ENCODE assay signal across 28 cellular contexts in the genomic region with DNA sequence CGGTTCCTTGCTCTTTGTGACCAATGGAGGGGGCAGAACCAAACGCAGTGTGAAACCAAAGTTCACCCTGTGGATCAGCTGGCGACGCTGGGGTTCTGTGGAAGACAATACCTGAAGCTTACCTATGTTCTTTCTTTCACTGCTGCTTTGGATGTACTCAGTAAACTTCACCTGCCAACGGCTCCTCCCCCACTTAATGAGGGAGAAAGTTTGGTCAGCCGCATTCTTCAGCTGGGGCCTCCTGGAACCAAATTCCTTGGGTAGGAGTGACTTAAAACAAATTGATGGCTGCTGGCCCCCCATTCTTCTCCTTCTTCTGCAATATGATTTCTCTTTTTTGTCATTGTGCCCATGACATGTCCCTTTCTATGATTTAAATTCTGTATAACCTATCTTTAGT.
"Had no signal": no experiment of that assay in that cellular context is flagged by ENCODE, and none has a peak within 500 bp of the region (broad histone marks: within the 10 kb centered on the region; RNA-seq: fewer than 3 reads in every experiment).

No MANE protein-coding gene starts in this region.

- H2AFZ ChIP-seq: parathyroid adenoma had no signal

- H3K27ac ChIP-seq: breast epithelium, epithelial cell of prostate, esophagus squamous epithelium, parathyroid adenoma, right atrium auricular region, upper lobe of left lung had no signal

- H3K36me3 Mint-ChIP-seq: activated CD8-positive, alpha-beta memory T cell treated with anti-CD3 and anti-CD28 coated beads, Interleukin-2, amount 10 ng/mL, durations not matched to agents 7 days and 5 days; activated naive CD4-positive, alpha-beta T cell treated with anti-CD3 and anti-CD28 coated beads, Interleukin-2, amount 50 U/mL, for 72 hours; naive thymus-derived CD8-positive, alpha-beta T cell; stimulated activated memory B cell treated with anti-CD40 and anti-IgM and Interleukin-4, amounts not matched to agents 10 μg/mL and 1 μg/mL and 100 μg/mL, for 72 hours had no signal

- H3K36me3 ChIP-seq: breast epithelium, upper lobe of left lung had no signal

- H3K9me3 ChIP-seq: breast epithelium, esophagus squamous epithelium, right atrium auricular region, upper lobe of left lung had no signal

- H3K27ac Mint-ChIP-seq: activated CD4-positive, alpha-beta T cell treated with anti-CD3 and anti-CD28 coated beads for 36 hours; activated CD8-positive, alpha-beta memory T cell treated with anti-CD3 and anti-CD28 coated beads, Interleukin-2, amount 10 ng/mL, durations not matched to agents 7 days and 5 days; activated CD8-positive, alpha-beta T cell treated with anti-CD3 and anti-CD28 coated beads, Interleukin-2, amount 10 ng/mL, durations not matched to agents 7 days and 5 days; activated naive CD4-positive, alpha-beta T cell treated with anti-CD3 and anti-CD28 coated beads, Interleukin-2, amount 50 U/mL, for 72 hours; activated T-helper 2 cell treated with anti-CD3 and anti-CD28 coated beads, Interferon-gamma antibody, Interleukin-2, Interleukin-4, amounts not matched to agents 10 μg/mL and 5 μg/mL and 100 μg/mL, durations not matched to agents 14 hours and 24 hours and 36 hours; dendritic cell treated with granulocyte-macrophage colony-stimulating factor and Interleukin-4, amounts not matched to agents 40 ng/mL and 50 ng/mL, for 4 days; stimulated activated memory B cell treated with anti-CD40 and anti-IgM and Interleukin-4, amounts not matched to agents 10 μg/mL and 1 μg/mL and 100 μg/mL, for 72 hours; stimulated activated naive CD8-positive, alpha-beta T cell treated with anti-CD3 and anti-CD28 coated beads, Interleukin-15, amount 100 ng/mL, for 72 hours; T-helper 2 cell treated with Interferon-gamma antibody and Interleukin-4, amounts not matched to agents 5 μg/mL and 100 μg/mL, for 36 hours had no signal

- H3K4me3 ChIP-seq: breast epithelium, esophagus squamous epithelium, right atrium auricular region, smooth muscle cell, upper lobe of left lung had no signal

- H3K4me2 ChIP-seq: smooth muscle cell had no signal

- ATAC-seq: activated CD4-positive, alpha-beta T cell treated with anti-CD3 and anti-CD28 coated beads for 36 hours; activated CD8-positive, alpha-beta memory T cell treated with anti-CD3 and anti-CD28 coated beads, Interleukin-2, amount 10 ng/mL, durations not matched to agents 7 days and 5 days; activated CD8-positive, alpha-beta T cell treated with anti-CD3 and anti-CD28 coated beads, Interleukin-2, amount 10 ng/mL, durations not matched to agents 7 days and 5 days; activated naive CD4-positive, alpha-beta T cell treated with anti-CD3 and anti-CD28 coated beads, Interleukin-2, amount 50 U/mL, for 72 hours; naive thymus-derived CD8-positive, alpha-beta T cell; stimulated activated memory B cell treated with anti-CD40 and anti-IgM and Interleukin-4, amounts not matched to agents 10 μg/mL and 1 μg/mL and 100 μg/mL, for 72 hours; stimulated activated naive CD8-positive, alpha-beta T cell treated with anti-CD3 and anti-CD28 coated beads, Interleukin-15, amount 100 ng/mL, for 72 hours had no signal

- H3K9ac ChIP-seq: parathyroid adenoma had no signal

- H3K79me2 ChIP-seq: parathyroid adenoma had no signal

- H3K27me3 ChIP-seq: breast epithelium, esophagus squamous epithelium, right atrium auricular region, upper lobe of left lung had no signal

- DNase-seq: activated CD4-positive, alpha-beta T cell treated with anti-CD3 and anti-CD28 coated beads for 36 hours; activated CD4-positive, CD25-positive, alpha-beta regulatory T cell; activated CD8-positive, alpha-beta memory T cell treated with anti-CD3 and anti-CD28 coated beads, Interleukin-2, amount 10 ng/mL, durations not matched to agents 7 days and 5 days; activated CD8-positive, alpha-beta T cell treated with anti-CD3 and anti-CD28 coated beads, Interleukin-2, amount 10 ng/mL, durations not matched to agents 7 days and 5 days; activated T-cell treated with anti-CD3 and anti-CD28 coated beads, Interleukin-2, amount 50 U/mL, for 48 hours; esophagus squamous epithelium; foreskin melanocyte; naive thymus-derived CD8-positive, alpha-beta T cell; nucleus accumbens; stimulated activated CD4-positive, alpha-beta T cell treated with anti-CD3 and anti-CD28 coated beads, Interleukin-1b, Interleukin-23, amount 100 ng/mL, for 48 hours; stimulated activated CD4-positive, alpha-beta T cell treated with anti-CD3 and anti-CD28 coated beads, Interleukin-4, amount 100 ng/mL, for 4 hours; stimulated activated CD8-positive, alpha-beta memory T cell treated with anti-CD3 and anti-CD28 coated beads, Interleukin-4, amount 100 ng/mL, for 48 hours; stimulated activated naive CD8-positive, alpha-beta T cell treated with anti-CD3 and anti-CD28 coated beads, Interleukin-15, amount 100 ng/mL, for 72 hours; substantia nigra; T-helper 1 cell; upper lobe of left lung had no signal

- H3K27me3 Mint-ChIP-seq: dendritic cell treated with granulocyte-macrophage colony-stimulating factor and Interleukin-4, amounts not matched to agents 40 ng/mL and 50 ng/mL, for 4 days; stimulated activated memory B cell treated with anti-CD40 and anti-IgM and Interleukin-4, amounts not matched to agents 10 μg/mL and 1 μg/mL and 100 μg/mL, for 72 hours had no signal

- H3K4me1 ChIP-seq: breast epithelium, esophagus squamous epithelium, parathyroid adenoma, right atrium auricular region, upper lobe of left lung had no signal

- H3K4me1 Mint-ChIP-seq: activated CD4-positive, alpha-beta T cell treated with anti-CD3 and anti-CD28 coated beads for 36 hours; central memory CD8-positive, alpha-beta T cell; naive thymus-derived CD8-positive, alpha-beta T cell; stimulated activated memory B cell treated with anti-CD40 and anti-IgM and Interleukin-4, amounts not matched to agents 10 μg/mL and 1 μg/mL and 100 μg/mL, for 72 hours; stimulated activated naive CD8-positive, alpha-beta T cell treated with anti-CD3 and anti-CD28 coated beads, Interleukin-15, amount 100 ng/mL, for 72 hours had no signal

- H3K4me3 Mint-ChIP-seq: activated CD4-positive, alpha-beta T cell treated with anti-CD3 and anti-CD28 coated beads for 36 hours; activated CD8-positive, alpha-beta memory T cell treated with anti-CD3 and anti-CD28 coated beads, Interleukin-2, amount 10 ng/mL, durations not matched to agents 7 days and 5 days; activated CD8-positive, alpha-beta T cell treated with anti-CD3 and anti-CD28 coated beads, Interleukin-2, amount 10 ng/mL, durations not matched to agents 7 days and 5 days; central memory CD8-positive, alpha-beta T cell; dendritic cell treated with granulocyte-macrophage colony-stimulating factor and Interleukin-4, amounts not matched to agents 40 ng/mL and 50 ng/mL, for 4 days; naive thymus-derived CD8-positive, alpha-beta T cell; neural crest cell; stimulated activated memory B cell treated with anti-CD40 and anti-IgM and Interleukin-4, amounts not matched to agents 10 μg/mL and 1 μg/mL and 100 μg/mL, for 72 hours; stimulated activated naive CD8-positive, alpha-beta T cell treated with anti-CD3 and anti-CD28 coated beads, Interleukin-15, amount 100 ng/mL, for 72 hours; T-helper 2 cell treated with Interferon-gamma antibody and Interleukin-4, amounts not matched to agents 5 μg/mL and 100 μg/mL, for 36 hours had no signal

- H3K9me3 Mint-ChIP-seq: activated naive CD4-positive, alpha-beta T cell treated with anti-CD3 and anti-CD28 coated beads, Interleukin-2, amount 50 U/mL, for 72 hours; activated T-helper 2 cell treated with anti-CD3 and anti-CD28 coated beads, Interferon-gamma antibody, Interleukin-2, Interleukin-4, amounts not matched to agents 10 μg/mL and 5 μg/mL and 100 μg/mL, durations not matched to agents 14 hours and 24 hours and 36 hours; central memory CD8-positive, alpha-beta T cell; dendritic cell treated with granulocyte-macrophage colony-stimulating factor and Interleukin-4, amounts not matched to agents 40 ng/mL and 50 ng/mL, for 4 days; naive thymus-derived CD8-positive, alpha-beta T cell; neural crest cell; stimulated activated memory B cell treated with anti-CD40 and anti-IgM and Interleukin-4, amounts not matched to agents 10 μg/mL and 1 μg/mL and 100 μg/mL, for 72 hours; stimulated activated naive CD8-positive, alpha-beta T cell treated with anti-CD3 and anti-CD28 coated beads, Interleukin-15, amount 100 ng/mL, for 72 hours; T-helper 2 cell treated with Interferon-gamma antibody and Interleukin-4, amounts not matched to agents 5 μg/mL and 100 μg/mL, for 36 hours had no signal
